Comparison of ENCODE assay signal across 1 cellular context in genomic region chr10:69408318-69409175, GRCh38.
TF ChIP-seq lines count a peak whose summit lies in the region.

No MANE protein-coding gene starts in this region.

TF ChIP-seq in K562, 482 proteins besides CTCF, POLR2A, EP300 and RAD21 (continued from another document):
- TF ChIP-seq ZHX1 (conservative IDR thresholded peaks at IDR 0.05; ENCODE audit: low read length) (0 out of 2 replicates have a peak, but pooled peaks have one; percentile 24), PHB (CRISPR knock-in tag; IDR thresholded peaks at IDR 0.05) (no peak), MBD1 (CRISPR knock-in tag; IDR thresholded peaks at IDR 0.05) (no peak), NRF1 (conservative IDR thresholded peaks at IDR 0.05 in 1 of 2, IDR thresholded peaks at IDR 0.05 in 1 of 2) (0 out of 4 replicates have a peak, but pooled peaks of 1 of the 2 experiments have one; percentile 16), FOXA3 (CRISPR knock-in tag; conservative IDR thresholded peaks at IDR 0.05 in 1 of 2, IDR thresholded peaks at IDR 0.05 in 1 of 2) (no peak), CHD1 (IDR thresholded peaks at IDR 0.05; ENCODE audit: low read length) (no peak), LEF1 (IDR thresholded peaks at IDR 0.05) (no peak), ARID2 (IDR thresholded peaks at IDR 0.05) (no peak), ELK3 (CRISPR knock-in tag; IDR thresholded peaks at IDR 0.05) (no peak), PRMT5 (CRISPR knock-in tag; IDR thresholded peaks at IDR 0.05) (no peak), ZNF561 (CRISPR knock-in tag; conservative IDR thresholded peaks at IDR 0.05) (no peak), ZNF696 (CRISPR knock-in tag; conservative IDR thresholded peaks at IDR 0.05) (no peak), TSC22D4 (tag; IDR thresholded peaks at IDR 0.05) (no peak), RBFOX2 (IDR thresholded peaks at IDR 0.05; ENCODE audit: low read depth, low read length) (peak; percentile 77), MNT (conservative IDR thresholded peaks at IDR 0.05) (0 out of 4 replicates have a peak, but pooled peaks of 1 of the 2 experiments have one; percentile 32), TCF15 (CRISPR knock-in tag; IDR thresholded peaks at IDR 0.05) (0 out of 2 replicates have a peak, but pooled peaks have one; percentile 8), ZBTB17 (CRISPR knock-in tag; IDR thresholded peaks at IDR 0.05) (no peak), HNRNPL (IDR thresholded peaks at IDR 0.05; ENCODE audit: low read depth, low read length) (peak; percentile 99), FOXJ2 (tag; IDR thresholded peaks at IDR 0.05) (no peak), HDGF (IDR thresholded peaks at IDR 0.05) (no peak), DPF2 (IDR thresholded peaks at IDR 0.05) (peak; percentile 64), HCFC1 (IDR thresholded peaks at IDR 0.05; ENCODE audit: low read depth, low read length) (peak; percentile 38), IRF1 (CRISPR knock-in tag; IDR thresholded peaks at IDR 0.05; ENCODE audit: borderline replicate concordance) (no peak), PTRF (tag; IDR thresholded peaks at IDR 0.05) (no peak), PTBP1 (IDR thresholded peaks at IDR 0.05; ENCODE audit: low read depth, low read length) (0 out of 2 replicates have a peak, but pooled peaks have one; percentile 17), CREM (IDR thresholded peaks at IDR 0.05; ENCODE audit: low read depth) (peak; percentile 78), SMC3 (conservative IDR thresholded peaks at IDR 0.05; ENCODE audit: insufficient read depth, low read depth, low read length) (0 out of 2 replicates have a peak, but pooled peaks have one; percentile 43), ZNF175 (CRISPR knock-in tag; IDR thresholded peaks at IDR 0.05; ENCODE audit: low read depth) (no peak), SNRNP70 (optimal IDR thresholded peaks at IDR 0.05; ENCODE audit: low read depth, low read length) (no peak), ZNF174 (CRISPR knock-in tag; IDR thresholded peaks at IDR 0.05) (no peak)
TF ChIP-seq in K562: peak in this region for 116.
